Comparison of ENCODE assay signal across 32 cellular contexts in the genomic region with DNA sequence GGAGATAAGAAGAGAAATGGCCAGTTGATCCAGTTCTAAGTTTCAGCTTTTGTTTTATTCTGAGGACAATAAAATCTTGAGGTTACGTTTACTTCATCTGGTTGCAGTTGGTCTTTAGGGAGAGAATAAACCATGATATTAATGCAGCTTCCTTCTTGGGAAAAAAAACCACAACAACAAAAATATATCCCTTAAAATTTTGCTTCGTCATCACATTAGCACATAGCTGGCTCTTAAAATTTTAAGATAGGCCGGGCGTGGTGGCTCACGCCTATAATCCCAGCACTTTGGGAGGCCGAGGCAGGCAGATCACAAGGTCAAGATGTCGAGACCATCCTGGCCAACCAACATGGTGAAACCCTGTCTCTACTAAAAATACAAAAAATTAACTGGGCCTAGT.
"Had no signal": no experiment of that assay in that cellular context is flagged by ENCODE, and none has a peak within 500 bp of the region (broad histone marks: within the 10 kb centered on the region; RNA-seq: fewer than 3 reads in every experiment).

No MANE protein-coding gene starts in this region.

- H3K4me3 Mint-ChIP-seq: activated CD8-positive, alpha-beta T cell treated with anti-CD3 and anti-CD28 coated beads, Interleukin-2, amount 10 ng/mL, durations not matched to agents 7 days and 5 days; activated naive CD4-positive, alpha-beta T cell treated with anti-CD3 and anti-CD28 coated beads, Interleukin-2, amount 50 U/mL, for 24 hours; activated T-helper 1 cell treated with anti-CD3 and anti-CD28 coated beads, Interleukin-12 subunit alpha, Interleukin-12 subunit beta, Interleukin-2, Interleukin-4 antibody, amounts not matched to agents 30 ng/mL and 10 ng/mL and 1 ng/mL, durations not matched to agents 14 hours and 24 hours and 36 hours; T-cell had no signal

- H3K27me3 ChIP-seq: breast epithelium, MG63 had no signal

- H3K27ac ChIP-seq: breast epithelium, SK-N-MC, WERI-Rb-1 had no signal

- H3K4me3 ChIP-seq: breast epithelium, MG63, SK-N-MC had no signal

- ATAC-seq: activated CD4-positive, CD25-positive, alpha-beta regulatory T cell treated with anti-CD3 and anti-CD28 coated beads, Interleukin-2, amount 50 U/mL, for 24 hours; activated CD8-positive, alpha-beta T cell treated with anti-CD3 and anti-CD28 coated beads, Interleukin-2, amount 10 ng/mL, durations not matched to agents 7 days and 5 days; PC-3; T-cell had no signal

- H3K36me3 ChIP-seq: breast epithelium, MG63, WERI-Rb-1 had no signal

- H3K4me1 ChIP-seq: breast epithelium had no signal

- H3K4me1 Mint-ChIP-seq: activated naive CD4-positive, alpha-beta T cell treated with anti-CD3 and anti-CD28 coated beads, Interleukin-2, amount 50 U/mL, for 24 hours; T-cell had no signal

- H3K9me3 ChIP-seq: breast epithelium, MG63 had no signal

- H3K9me3 Mint-ChIP-seq: activated naive CD4-positive, alpha-beta T cell treated with anti-CD3 and anti-CD28 coated beads, Interleukin-2, amount 50 U/mL, for 24 hours; activated T-helper 1 cell treated with anti-CD3 and anti-CD28 coated beads, Interleukin-12 subunit alpha, Interleukin-12 subunit beta, Interleukin-2, Interleukin-4 antibody, amounts not matched to agents 30 ng/mL and 10 ng/mL and 1 ng/mL, durations not matched to agents 14 hours and 24 hours and 36 hours; T-cell had no signal

- DNase-seq: activated CD4-positive, alpha-beta T cell treated with anti-CD3 and anti-CD28 coated beads for 48 hours; activated CD4-positive, alpha-beta T cell treated with anti-CD3 and anti-CD28 coated beads, Interleukin-2, amount 50 U/mL, for 4 hours; activated CD8-positive, alpha-beta memory T cell treated with anti-CD3 and anti-CD28 coated beads, Interleukin-2, amount 50 U/mL, for 48 hours; activated CD8-positive, alpha-beta T cell treated with anti-CD3 and anti-CD28 coated beads, Interleukin-2, amount 10 ng/mL, durations not matched to agents 7 days and 5 days; activated effector memory CD4-positive, alpha-beta T cell treated with Interleukin-2 at 50 U/mL for 16 hours; activated naive CD4-positive, alpha-beta T cell; activated T-cell treated with anti-CD3 and anti-CD28 coated beads, Interleukin-2, amount 50 U/mL, for 1 hour; aorta; caudate nucleus; MG63; MV-4-11; NCI-H1092 treated with DMSO at 0.1 percent for 48 hours; NCI-H1417 treated with DMSO at 0.1 percent for 48 hours; NCI-H1694; NCI-H2029; NCI-H2107; NCI-H2171 treated with DMSO at 0.1 percent for 48 hours; NCI-H345; NCI-H510A treated with DMSO at 0.1 percent for 48 hours; NCI-H69; NK-92 treated with Interleukin-12 subunit alpha and Interleukin-12 subunit beta, amount 100 ng/mL, for 24 hours; PC-3; SIG-M5; T-cell; T-helper 2 cell; T1000; WERI-Rb-1 had no signal

- H3K36me3 Mint-ChIP-seq: activated naive CD4-positive, alpha-beta T cell treated with anti-CD3 and anti-CD28 coated beads, Interleukin-2, amount 50 U/mL, for 24 hours; T-cell had no signal

- H3K27ac Mint-ChIP-seq: activated CD8-positive, alpha-beta T cell treated with anti-CD3 and anti-CD28 coated beads, Interleukin-2, amount 10 ng/mL, durations not matched to agents 7 days and 5 days; activated naive CD4-positive, alpha-beta T cell treated with anti-CD3 and anti-CD28 coated beads, Interleukin-2, amount 50 U/mL, for 24 hours; activated T-helper 1 cell treated with anti-CD3 and anti-CD28 coated beads, Interleukin-12 subunit alpha, Interleukin-12 subunit beta, Interleukin-2, Interleukin-4 antibody, amounts not matched to agents 30 ng/mL and 10 ng/mL and 1 ng/mL, durations not matched to agents 14 hours and 24 hours and 36 hours; T-cell had no signal
